In genomic region chr1:165899461-165899941, GRCh38 we compare ENCODE assay signal across 12 cellular contexts.
DNase-seq lines count a peak whose midpoint lies in the region; ATAC-seq and TF ChIP-seq lines count a peak whose summit lies in the region.
"Had no signal": no experiment of that assay in that cellular context is flagged by ENCODE, and none has a peak within 500 bp of the region (broad histone marks: within the 10 kb centered on the region; RNA-seq: fewer than 3 reads in every experiment).

No MANE protein-coding gene starts in this region.

- H3K4me1 ChIP-seq in gastroesophageal sphincter = peaks cover 0 to 16% (median 13%) of the 10 kb centered on the region in 3 donors
- H3K4me1 ChIP-seq in gastrocnemius medialis = peaks cover 18 to 31% of the 10 kb centered on the region in 2 donors

- peaks cover 10% of the 10 kb centered on the region for H3K36me3 ChIP-seq in brain microvascular endothelial cell (replicated peaks)
- H3K36me3 ChIP-seq in gastroesophageal sphincter = peaks cover 0 to 49% of the 10 kb centered on the region in 2 donors
- peaks cover 0 to 1% of the 10 kb centered on the region in 2 donors for H3K36me3 ChIP-seq in gastrocnemius medialis

- in situ Hi-C loops in brain microvascular endothelial cell (cut with HindIII; ENCODE audit: low pct_ligation_motif_present, low sequenced_read_pairs) = no loop called here
- in situ Hi-C loops in gastrocnemius medialis (cut with MboI; ENCODE audit: low sequenced_read_pairs in 4 of 4) = no loop called here
- in situ Hi-C loops in GM13977 (cut with MboI; ENCODE audit: low pct_unique_long_range_greater_than_20kb, low sequenced_read_pairs, unreplicated experiment) = loop anchor here (25.0 kb wide), 1 partner anchor 512 kb away; no protein-coding TSS in a partner anchor

- TF ChIP-seq EP300 in gastroesophageal sphincter (IDR thresholded peaks at IDR 0.05) = no peak

- ATAC-seq in gastroesophageal sphincter (no peak), gastrocnemius medialis (no peak), left lobe of liver (no peak)

- peak; percentile 61 for DNase-seq in EH (ENCODE audit: low read depth)
- peak; percentile 18 for DNase-seq in brain microvascular endothelial cell
- no peak for DNase-seq in gastrocnemius medialis
- no peak for DNase-seq in central memory CD4-positive, alpha-beta T cell
- DNase-seq in GM13977 (ENCODE audit: low spot score) = no peak
- no peak for DNase-seq in DMS79 (lab: John Stamatoyannopoulos, UW)
- no peak for DNase-seq in left lobe of liver (ENCODE audit: low spot score)
- DNase-seq: activated CD4-positive, alpha-beta T cell treated with anti-CD3 and anti-CD28 coated beads for 48 hours; activated T-cell treated with anti-CD3 and anti-CD28 coated beads, Interleukin-2, amount 50 U/mL, for 48 hours; Kasumi-1; stimulated activated CD4-positive, alpha-beta T cell treated with anti-CD3 and anti-CD28 coated beads, Interleukin-15, amount 100 ng/mL, for 24 hours had no signal

- intact Hi-C loops in gastrocnemius medialis (cut with DNase I; ENCODE audit: low total_unique reads) = loop anchor here (5.0 kb wide), 1 partner anchor 42 kb away; no protein-coding TSS in a partner anchor

- no peak for TF ChIP-seq POLR2A in gastroesophageal sphincter (IDR thresholded peaks at IDR 0.05)
- no peak for TF ChIP-seq POLR2A in gastrocnemius medialis (IDR thresholded peaks at IDR 0.05)

- TF ChIP-seq CTCF in brain microvascular endothelial cell (IDR thresholded peaks at IDR 0.05; ENCODE audit: low read depth, low read length, missing control alignments) (no peak), gastroesophageal sphincter (IDR thresholded peaks at IDR 0.05) (no peak), gastrocnemius medialis (IDR thresholded peaks at IDR 0.05 in 4 of 5, conservative IDR thresholded peaks at IDR 0.05 in 1 of 5) (no peak), GM13977 (IDR thresholded peaks at IDR 0.05; ENCODE audit: extremely low read depth, insufficient read depth, missing control alignments) (no peak)

- H3K27me3 ChIP-seq in brain microvascular endothelial cell (replicated peaks) = no peaks in the 10 kb centered on the region
- H3K27me3 ChIP-seq in gastroesophageal sphincter = no peaks in the 10 kb centered on the region
- no peaks in the 10 kb centered on the region for H3K27me3 ChIP-seq in gastrocnemius medialis

- peak overlapping the region; percentile 99 for H3K27ac ChIP-seq in brain microvascular endothelial cell
- peak overlapping the region in 3 of 4 donors; percentile 31 to 76 (median 56) for H3K27ac ChIP-seq in gastroesophageal sphincter
- H3K27ac ChIP-seq in gastrocnemius medialis = peak overlapping the region; percentile 13 to 87 (median 29)

- 64% methylated on average over 2 of the region's 4 CpGs; no CpG with 5 or more reads in 1 of the 2 donors for WGBS in gastroesophageal sphincter (ENCODE audit: low coverage in 1 of 2), 2 donors

- H3K9me3 ChIP-seq in gastroesophageal sphincter = no peaks in the 10 kb centered on the region
- H3K9me3 ChIP-seq in gastrocnemius medialis = no peaks in the 10 kb centered on the region

- H3K4me3 ChIP-seq in brain microvascular endothelial cell (ENCODE audit: low read depth, low read length) = no peak overlapping the region
- no peak overlapping the region for H3K4me3 ChIP-seq in gastroesophageal sphincter
- no peak overlapping the region for H3K4me3 ChIP-seq in gastrocnemius medialis

Comparison
In these comparisons a context has a peak if more than half of its experiments do, and no peak if none do; other contexts are left out.
1. DNase-seq: peak in EH (single experiment) and brain microvascular endothelial cell (single experiment); none in gastrocnemius medialis (0 of 2), central memory CD4-positive, alpha-beta T cell (single experiment), GM13977 (single experiment), DMS79 (single experiment) and left lobe of liver (single experiment).
2. H3K27ac ChIP-seq: peak in every context shown above with its lines; median percentile 99 in brain microvascular endothelial cell; 56 in gastroesophageal sphincter; 29 in gastrocnemius medialis.